8 cellular contexts compared by ENCODE assay signal in the genomic region with DNA sequence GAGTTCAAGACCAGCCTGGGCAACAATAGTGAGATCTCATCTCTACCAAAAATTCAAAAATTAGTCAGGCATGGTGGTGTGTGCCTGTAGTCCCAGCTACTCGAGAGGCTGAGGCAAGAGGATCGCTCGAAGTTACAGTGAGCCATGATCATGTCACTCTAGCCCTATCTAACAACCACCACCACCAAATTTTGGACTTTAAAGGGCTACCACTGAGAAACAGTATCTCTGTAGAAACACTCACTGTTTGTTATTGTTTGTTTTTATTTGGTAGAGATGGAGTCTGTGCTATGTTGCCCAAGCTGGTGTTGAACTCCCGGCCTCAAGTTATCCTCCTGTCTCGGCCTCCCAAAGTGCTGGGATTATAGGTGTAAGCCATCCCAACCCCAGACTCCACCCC. TPM values are rescaled to one million over a fixed set of nuclear protein-coding genes. Genes with fewer than 3 reads are reported as not detected.
A peak's percentile ranks its signal among the peaks of the same experiment; 100 is the strongest.
DNase-seq lines count a peak whose midpoint lies in the region; ATAC-seq and TF ChIP-seq lines count a peak whose summit lies in the region.

No MANE protein-coding gene starts in this region.

- H3K4me2 ChIP-seq in Loucy (ENCODE audit: low read depth, low read length, poor library complexity, severe bottlenecking), result peak overlapping the region; percentile 81

- H4K20me1 ChIP-seq in Loucy (ENCODE audit: insufficient read depth, low read length, poor library complexity, severe bottlenecking), result peaks cover 25% of the 10 kb centered on the region

- H3K36me3 Mint-ChIP-seq in CD14-positive monocyte (peaks cover 9 to 14% of the 10 kb centered on the region in 2 donors), osteocyte (ENCODE audit: unreplicated experiment) (no peaks in the 10 kb centered on the region)

- ATAC-seq in GM21576 (IDR thresholded peaks at IDR 0.05; ENCODE audit: unreplicated experiment) (no peak), sciatic nerve (no peak)

- no peaks in the 10 kb centered on the region for H3K9me3 ChIP-seq in Loucy (ENCODE audit: insufficient read depth, low read depth, low read length)
- no peaks in the 10 kb centered on the region for H3K9me3 ChIP-seq in colonic mucosa

- H3K9me3 Mint-ChIP-seq in CD14-positive monocyte (no peaks in the 10 kb centered on the region), osteocyte (ENCODE audit: unreplicated experiment) (no peaks in the 10 kb centered on the region)

- peaks cover 46% of the 10 kb centered on the region for H3K4me1 ChIP-seq in Loucy (ENCODE audit: insufficient read depth, low read length, poor library complexity, severe bottlenecking)
- peaks cover 47% of the 10 kb centered on the region for H3K4me1 ChIP-seq in colonic mucosa

- intact Hi-C loops in CD14-positive monocyte (cut with micrococcal nuclease), result loop anchor here in 1 of 2 donors (1.0 to 10.0 kb wide), 3 partner anchors 12 to 489 kb away; a partner anchor contains a TSS
- intact Hi-C loops in colonic mucosa (cut with DNase I), result no loop called here
- intact Hi-C loops in sciatic nerve (cut with DNase I), result no loop called here

- no peaks in the 10 kb centered on the region for H3K27me3 ChIP-seq in Loucy (ENCODE audit: insufficient read depth, low read length, poor library complexity, severe bottlenecking)
- H3K27me3 ChIP-seq in colonic mucosa, result no peaks in the 10 kb centered on the region

- H3F3A ChIP-seq in Loucy (ENCODE audit: low read depth), result peaks cover 6% of the 10 kb centered on the region

- peak overlapping the region; percentile 92 for H3K27ac ChIP-seq in colonic mucosa

- H3K27me3 Mint-ChIP-seq in CD14-positive monocyte (ENCODE audit: low read depth in 3 of 3), result peaks cover 0 to 8% (median 0%) of the 10 kb centered on the region in 3 donors
- H3K27me3 Mint-ChIP-seq in osteocyte (ENCODE audit: unreplicated experiment), result no peaks in the 10 kb centered on the region

- peaks cover 35% of the 10 kb centered on the region for H3K79me2 ChIP-seq in Loucy (ENCODE audit: insufficient read depth, low read length)

- peak overlapping the region; percentile 59 for H3K4me3 ChIP-seq in Loucy (ENCODE audit: low read length, poor library complexity, severe bottlenecking)
- no peak overlapping the region for H3K4me3 ChIP-seq in colonic mucosa

- H3K9ac ChIP-seq in Loucy (ENCODE audit: low read depth, low read length, poor library complexity, severe bottlenecking) (peak overlapping the region; percentile 63), colonic mucosa (ENCODE audit: low read depth in 2 of 2, low read length in 2 of 2) (peak overlapping the region in 1 of 2 donors; percentile 83)

- TF ChIP-seq CTCF in CD14-positive monocyte (IDR thresholded peaks at IDR 0.05) (no peak), Loucy (conservative IDR thresholded peaks at IDR 0.05; ENCODE audit: low read length) (no peak), colonic mucosa (IDR thresholded peaks at IDR 0.05) (no peak), osteocyte (IDR thresholded peaks at IDR 0.05) (no peak)

- H3K4me3 Mint-ChIP-seq in CD14-positive monocyte (no peak overlapping the region), osteocyte (ENCODE audit: unreplicated experiment) (no peak overlapping the region)

- H3K27ac Mint-ChIP-seq in CD14-positive monocyte (peak overlapping the region; percentile 88 to 97 (median 91)), osteocyte (ENCODE audit: unreplicated experiment) (peak overlapping the region; percentile 91)

- H3K9me2 ChIP-seq in Loucy (replicated peaks; ENCODE audit: low read depth, low read length), result no peaks in the 10 kb centered on the region

- DNase-seq in CD14-positive monocyte (ENCODE audit: low spot score) (no peak), colonic mucosa (no peak), osteocyte (ENCODE audit: extremely low spot score, unreplicated experiment) (no peak), sciatic nerve (ENCODE audit: low spot score) (no peak), DMS79 treated with DMSO at 0.1 percent for 48 hours (lab: John Stamatoyannopoulos, UW) (no peak), OCI-M1 (lab: John Stamatoyannopoulos, UW) (no peak)

- H3K4me1 Mint-ChIP-seq in CD14-positive monocyte, result peaks cover 73% of the 10 kb centered on the region
- peaks cover 27% of the 10 kb centered on the region for H3K4me1 Mint-ChIP-seq in osteocyte (ENCODE audit: unreplicated experiment)

- H2AFZ ChIP-seq in Loucy (ENCODE audit: low read length), result no peak overlapping the region

- no peaks in the 10 kb centered on the region for H3K36me3 ChIP-seq in Loucy (ENCODE audit: insufficient read depth, low read length)
- H3K36me3 ChIP-seq in colonic mucosa, result no peaks in the 10 kb centered on the region

RNA-seq across cellular contexts. Expression of a gene that starts 1.3 kb away (rescaled TPM):
- 1 to 10 TPM; 1.4 to 2.2 TPM for polyA plus RNA-seq in CD14-positive monocyte
- total RNA-seq in colonic mucosa (10 to 100 TPM; 77.1 to 90.1 TPM), osteocyte (30.1 and 32.2 TPM in 2 replicates), sciatic nerve (38.4 TPM)

RNA-seq across cellular contexts. Expression of a gene that starts 23.6 kb away (rescaled TPM):
- not detected for polyA plus RNA-seq in CD14-positive monocyte
- total RNA-seq in colonic mucosa, result 10 to 100 TPM; 23.7 to 30.2 TPM
- total RNA-seq in osteocyte, result 0.73 and 0.99 TPM in 2 replicates
- total RNA-seq in sciatic nerve, result 15.8 TPM

RNA-seq across cellular contexts. Expression of a gene that starts 44.2 kb away (rescaled TPM):
- under 1 TPM in 1 of 2 donors, not detected in 1; 0.04 TPM for polyA plus RNA-seq in CD14-positive monocyte
- total RNA-seq in colonic mucosa (1 to 10 TPM; 1.2 to 5.7 TPM), osteocyte (6.3 and 7.3 TPM in 2 replicates), sciatic nerve (4.1 TPM)
